In the genomic region with DNA sequence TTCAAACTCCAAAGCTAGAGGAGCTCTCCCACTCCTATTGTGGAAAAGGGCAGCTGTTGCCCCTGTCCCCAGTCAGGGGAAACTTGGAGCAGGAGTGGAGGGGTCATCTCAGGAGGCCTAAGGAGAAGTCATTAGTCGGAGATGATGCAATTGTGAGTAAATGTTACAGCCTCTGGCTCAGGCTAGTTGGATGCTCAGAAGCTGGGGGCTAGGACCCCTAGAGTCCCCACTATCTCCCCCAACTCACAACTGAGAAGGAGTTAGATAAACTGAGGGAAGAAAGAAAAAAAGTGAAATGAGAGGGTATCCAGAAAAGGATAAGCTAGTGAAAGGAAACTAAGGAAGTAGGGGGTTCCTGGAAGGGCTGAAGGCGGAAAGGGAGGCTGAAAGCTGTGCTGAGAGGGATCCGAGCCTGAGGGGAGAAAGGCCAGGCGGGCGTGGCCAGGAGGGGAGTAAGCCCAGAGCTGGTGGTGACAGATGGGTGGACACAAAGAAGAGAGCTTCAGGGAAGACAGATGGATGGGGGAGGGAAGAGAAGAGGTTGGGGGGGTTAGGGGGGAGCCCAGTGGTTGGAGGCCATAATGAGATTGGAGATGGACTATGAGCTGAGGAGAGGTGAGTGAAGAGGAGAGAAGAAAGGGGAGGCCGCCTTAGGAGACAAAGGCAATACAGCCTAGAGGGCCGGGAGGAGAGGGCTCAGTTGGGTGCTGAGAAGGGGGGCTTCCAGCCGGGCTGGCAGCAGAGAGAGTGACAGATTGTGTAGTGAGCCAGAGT, we compare ENCODE assay signal across 1 cellular context.
TF ChIP-seq lines count a peak whose summit lies in the region.

No MANE protein-coding gene starts in this region.

TF ChIP-seq in K562, 482 proteins besides CTCF, POLR2A, EP300 and RAD21 (continued from another document and continues in another):
- TF ChIP-seq, protein P1, sequence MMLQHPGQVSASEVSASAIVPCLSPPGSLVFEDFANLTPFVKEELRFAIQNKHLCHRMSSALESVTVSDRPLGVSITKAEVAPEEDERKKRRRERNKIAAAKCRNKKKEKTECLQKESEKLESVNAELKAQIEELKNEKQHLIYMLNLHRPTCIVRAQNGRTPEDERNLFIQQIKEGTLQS (IDR thresholded peaks at IDR 0.05): peak; percentile 99
- TF ChIP-seq, protein P1 (CRISPR knock-in tag; conservative IDR thresholded peaks at IDR 0.05): 0 out of 2 replicates have a peak, but pooled peaks have one; percentile 38
- peak; percentile 78; the same call in 1 of the 2 replicates for TF ChIP-seq ZBTB7A (IDR thresholded peaks at IDR 0.05; ENCODE audit: borderline replicate concordance, control insufficient read depth, low read depth, low read length)
- TF ChIP-seq, protein P2, sequence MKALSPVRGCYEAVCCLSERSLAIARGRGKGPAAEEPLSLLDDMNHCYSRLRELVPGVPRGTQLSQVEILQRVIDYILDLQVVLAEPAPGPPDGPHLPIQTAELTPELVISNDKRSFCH (CRISPR knock-in tag; IDR thresholded peaks at IDR 0.05): no peak
- TF ChIP-seq, protein P2 (tag; IDR thresholded peaks at IDR 0.05): peak; percentile 71; the same call in 1 of the 2 replicates
- no peak for TF ChIP-seq MEF2A (IDR thresholded peaks at IDR 0.05; ENCODE audit: control insufficient read depth, low read depth, low read length)
- TF ChIP-seq TAL1 (IDR thresholded peaks at IDR 0.05): peak; percentile 31; the same call in 1 of the 2 replicates
- TF ChIP-seq, protein P3, sequence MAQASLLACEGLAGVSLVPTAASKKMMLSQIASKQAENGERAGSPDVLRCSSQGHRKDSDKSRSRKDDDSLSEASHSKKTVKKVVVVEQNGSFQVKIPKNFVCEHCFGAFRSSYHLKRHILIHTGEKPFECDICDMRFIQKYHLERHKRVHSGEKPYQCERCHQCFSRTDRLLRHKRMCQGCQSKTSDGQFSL (CRISPR knock-in tag; IDR thresholded peaks at IDR 0.05): peak; percentile 86
- TF ChIP-seq, protein P3 (tag; IDR thresholded peaks at IDR 0.05): peak in 1 of 2 experiments; percentile 81; a peak in 2 of 4 replicates
- TF ChIP-seq ZNF668 (CRISPR knock-in tag; IDR thresholded peaks at IDR 0.05): no peak
- TF ChIP-seq TRIM28 (IDR thresholded peaks at IDR 0.05): peak; percentile 47; the same call in 1 of the 2 replicates
- TF ChIP-seq, protein P4, sequence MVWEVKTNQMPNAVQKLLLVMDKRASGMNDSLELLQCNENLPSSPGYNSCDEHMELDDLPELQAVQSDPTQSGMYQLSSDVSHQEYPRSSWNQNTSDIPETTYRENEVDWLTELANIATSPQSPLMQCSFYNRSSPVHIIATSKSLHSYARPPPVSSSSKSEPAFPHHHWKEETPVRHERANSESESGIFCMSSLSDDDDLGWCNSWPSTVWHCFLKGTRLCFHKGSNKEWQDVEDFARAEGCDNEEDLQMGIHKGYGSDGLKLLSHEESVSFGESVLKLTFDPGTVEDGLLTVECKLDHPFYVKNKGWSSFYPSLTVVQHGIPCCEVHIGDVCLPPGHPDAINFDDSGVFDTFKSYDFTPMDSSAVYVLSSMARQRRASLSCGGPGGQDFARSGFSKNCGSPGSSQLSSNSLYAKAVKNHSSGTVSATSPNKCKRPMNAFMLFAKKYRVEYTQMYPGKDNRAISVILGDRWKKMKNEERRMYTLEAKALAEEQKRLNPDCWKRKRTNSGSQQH (CRISPR knock-in tag; IDR thresholded peaks at IDR 0.05): 0 out of 2 replicates have a peak, but pooled peaks have one; percentile 7
- peak; percentile 69 for TF ChIP-seq FOSL1 (tag; conservative IDR thresholded peaks at IDR 0.05)
- TF ChIP-seq TFAM (CRISPR knock-in tag; conservative IDR thresholded peaks at IDR 0.05): no peak
- TF ChIP-seq BCL6 (CRISPR knock-in tag; IDR thresholded peaks at IDR 0.05): peak; percentile 17; the same call in 1 of the 2 replicates
- peak; percentile 89 for TF ChIP-seq EP400 (IDR thresholded peaks at IDR 0.05)
- TF ChIP-seq HIVEP1 (CRISPR knock-in tag; IDR thresholded peaks at IDR 0.05): peak; percentile 19; the same call in 1 of the 2 replicates
- no peak for TF ChIP-seq ZNF507 (tag; conservative IDR thresholded peaks at IDR 0.05)
- peak; percentile 35 for TF ChIP-seq GABPA (tag; conservative IDR thresholded peaks at IDR 0.05; ENCODE audit: low read depth)
- peak; percentile 64; the same call in 1 of the 2 replicates for TF ChIP-seq DDX20 (tag; IDR thresholded peaks at IDR 0.05; ENCODE audit: low read depth)
- TF ChIP-seq FOXA3 (CRISPR knock-in tag; conservative IDR thresholded peaks at IDR 0.05 in 1 of 2, IDR thresholded peaks at IDR 0.05 in 1 of 2): 0 out of 4 replicates have a peak, but pooled peaks of 1 of the 2 experiments have one; percentile 12
- TF ChIP-seq MYC (IDR thresholded peaks at IDR 0.05; ENCODE audit: low read depth, low read length): peak; percentile 69
- TF ChIP-seq MYC (CRISPR knock-in tag; IDR thresholded peaks at IDR 0.05; ENCODE audit: borderline replicate concordance, low read depth): peak; percentile 46; the same call in 1 of the 2 replicates
- no peak for TF ChIP-seq RFX1 (IDR thresholded peaks at IDR 0.05)
- TF ChIP-seq, protein P5, sequence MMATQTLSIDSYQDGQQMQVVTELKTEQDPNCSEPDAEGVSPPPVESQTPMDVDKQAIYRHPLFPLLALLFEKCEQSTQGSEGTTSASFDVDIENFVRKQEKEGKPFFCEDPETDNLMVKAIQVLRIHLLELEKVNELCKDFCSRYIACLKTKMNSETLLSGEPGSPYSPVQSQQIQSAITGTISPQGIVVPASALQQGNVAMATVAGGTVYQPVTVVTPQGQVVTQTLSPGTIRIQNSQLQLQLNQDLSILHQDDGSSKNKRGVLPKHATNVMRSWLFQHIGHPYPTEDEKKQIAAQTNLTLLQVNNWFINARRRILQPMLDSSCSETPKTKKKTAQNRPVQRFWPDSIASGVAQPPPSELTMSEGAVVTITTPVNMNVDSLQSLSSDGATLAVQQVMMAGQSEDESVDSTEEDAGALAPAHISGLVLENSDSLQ (IDR thresholded peaks at IDR 0.05): peak; percentile 85
- TF ChIP-seq ZNF239 (CRISPR knock-in tag; IDR thresholded peaks at IDR 0.05): peak; percentile 56; the same call in 1 of the 2 replicates
- TF ChIP-seq SMC3 (conservative IDR thresholded peaks at IDR 0.05; ENCODE audit: insufficient read depth, low read depth, low read length): no peak
- TF ChIP-seq NFATC3 (IDR thresholded peaks at IDR 0.05): peak; percentile 71; the same call in 1 of the 2 replicates
- no peak for TF ChIP-seq MYBL2 (IDR thresholded peaks at IDR 0.05; ENCODE audit: low read depth)
- TF ChIP-seq MYBL2 (CRISPR knock-in tag; IDR thresholded peaks at IDR 0.05; ENCODE audit: borderline replicate concordance): no peak
- TF ChIP-seq, protein P6, sequence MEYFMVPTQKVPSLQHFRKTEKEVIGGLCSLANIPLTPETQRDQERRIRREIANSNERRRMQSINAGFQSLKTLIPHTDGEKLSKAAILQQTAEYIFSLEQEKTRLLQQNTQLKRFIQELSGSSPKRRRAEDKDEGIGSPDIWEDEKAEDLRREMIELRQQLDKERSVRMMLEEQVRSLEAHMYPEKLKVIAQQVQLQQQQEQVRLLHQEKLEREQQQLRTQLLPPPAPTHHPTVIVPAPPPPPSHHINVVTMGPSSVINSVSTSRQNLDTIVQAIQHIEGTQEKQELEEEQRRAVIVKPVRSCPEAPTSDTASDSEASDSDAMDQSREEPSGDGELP (CRISPR knock-in tag; IDR thresholded peaks at IDR 0.05; ENCODE audit: borderline replicate concordance): peak; percentile 45; the same call in 1 of the 2 replicates
- TF ChIP-seq SIRT6 (IDR thresholded peaks at IDR 0.05; ENCODE audit: low read depth, low read length): no peak
- no peak for TF ChIP-seq ZNF75A (CRISPR knock-in tag; IDR thresholded peaks at IDR 0.05)
- peak; percentile 38; the same call in 1 of the 2 replicates for TF ChIP-seq BRD4 (IDR thresholded peaks at IDR 0.05)
- TF ChIP-seq, protein P7, sequence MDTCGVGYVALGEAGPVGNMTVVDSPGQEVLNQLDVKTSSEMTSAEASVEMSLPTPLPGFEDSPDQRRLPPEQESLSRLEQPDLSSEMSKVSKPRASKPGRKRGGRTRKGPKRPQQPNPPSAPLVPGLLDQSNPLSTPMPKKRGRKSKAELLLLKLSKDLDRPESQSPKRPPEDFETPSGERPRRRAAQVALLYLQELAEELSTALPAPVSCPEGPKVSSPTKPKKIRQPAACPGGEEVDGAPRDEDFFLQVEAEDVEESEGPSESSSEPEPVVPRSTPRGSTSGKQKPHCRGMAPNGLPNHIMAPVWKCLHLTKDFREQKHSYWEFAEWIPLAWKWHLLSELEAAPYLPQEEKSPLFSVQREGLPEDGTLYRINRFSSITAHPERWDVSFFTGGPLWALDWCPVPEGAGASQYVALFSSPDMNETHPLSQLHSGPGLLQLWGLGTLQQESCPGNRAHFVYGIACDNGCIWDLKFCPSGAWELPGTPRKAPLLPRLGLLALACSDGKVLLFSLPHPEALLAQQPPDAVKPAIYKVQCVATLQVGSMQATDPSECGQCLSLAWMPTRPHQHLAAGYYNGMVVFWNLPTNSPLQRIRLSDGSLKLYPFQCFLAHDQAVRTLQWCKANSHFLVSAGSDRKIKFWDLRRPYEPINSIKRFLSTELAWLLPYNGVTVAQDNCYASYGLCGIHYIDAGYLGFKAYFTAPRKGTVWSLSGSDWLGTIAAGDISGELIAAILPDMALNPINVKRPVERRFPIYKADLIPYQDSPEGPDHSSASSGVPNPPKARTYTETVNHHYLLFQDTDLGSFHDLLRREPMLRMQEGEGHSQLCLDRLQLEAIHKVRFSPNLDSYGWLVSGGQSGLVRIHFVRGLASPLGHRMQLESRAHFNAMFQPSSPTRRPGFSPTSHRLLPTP (IDR thresholded peaks at IDR 0.05; ENCODE audit: borderline replicate concordance, extremely low read depth, insufficient read length): no peak
- no peak for TF ChIP-seq ZNF41 (CRISPR knock-in tag; conservative IDR thresholded peaks at IDR 0.05)
- TF ChIP-seq YY1 (IDR thresholded peaks at IDR 0.05; ENCODE audit: borderline replicate concordance in 1 of 3, control insufficient read depth in 1 of 3, extremely low read depth in 1 of 3, insufficient read depth in 3 of 3, insufficient read length in 1 of 3, insufficient replicate concordance in 2 of 3, low read depth in 1 of 3, low read length in 2 of 3): peak in 1 of 3 experiments; percentile 24
- peak; percentile 10 for TF ChIP-seq NEUROD1 (IDR thresholded peaks at IDR 0.05; ENCODE audit: borderline replicate concordance, low read depth, low read length, partially characterized antibody)
- peak; percentile 94 for TF ChIP-seq ZSCAN32 (CRISPR knock-in tag; IDR thresholded peaks at IDR 0.05)
- TF ChIP-seq SMAD3 (CRISPR knock-in tag; conservative IDR thresholded peaks at IDR 0.05): peak; percentile 77
- TF ChIP-seq ZC3H4 (CRISPR knock-in tag; IDR thresholded peaks at IDR 0.05; ENCODE audit: borderline replicate concordance): no peak
- peak; percentile 25; the same call in 1 of the 2 replicates for TF ChIP-seq TOE1 (IDR thresholded peaks at IDR 0.05; ENCODE audit: borderline replicate concordance)
- TF ChIP-seq TOE1 (CRISPR knock-in tag; IDR thresholded peaks at IDR 0.05; ENCODE audit: borderline replicate concordance, low read depth): no peak
- TF ChIP-seq, protein P8, sequence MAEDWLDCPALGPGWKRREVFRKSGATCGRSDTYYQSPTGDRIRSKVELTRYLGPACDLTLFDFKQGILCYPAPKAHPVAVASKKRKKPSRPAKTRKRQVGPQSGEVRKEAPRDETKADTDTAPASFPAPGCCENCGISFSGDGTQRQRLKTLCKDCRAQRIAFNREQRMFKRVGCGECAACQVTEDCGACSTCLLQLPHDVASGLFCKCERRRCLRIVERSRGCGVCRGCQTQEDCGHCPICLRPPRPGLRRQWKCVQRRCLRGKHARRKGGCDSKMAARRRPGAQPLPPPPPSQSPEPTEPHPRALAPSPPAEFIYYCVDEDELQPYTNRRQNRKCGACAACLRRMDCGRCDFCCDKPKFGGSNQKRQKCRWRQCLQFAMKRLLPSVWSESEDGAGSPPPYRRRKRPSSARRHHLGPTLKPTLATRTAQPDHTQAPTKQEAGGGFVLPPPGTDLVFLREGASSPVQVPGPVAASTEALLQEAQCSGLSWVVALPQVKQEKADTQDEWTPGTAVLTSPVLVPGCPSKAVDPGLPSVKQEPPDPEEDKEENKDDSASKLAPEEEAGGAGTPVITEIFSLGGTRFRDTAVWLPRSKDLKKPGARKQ (CRISPR knock-in tag; IDR thresholded peaks at IDR 0.05): no peak
- TF ChIP-seq CEBPG (CRISPR knock-in tag; IDR thresholded peaks at IDR 0.05): peak; percentile 99
- peak; percentile 97 to 100 for TF ChIP-seq CEBPG (tag; conservative IDR thresholded peaks at IDR 0.05 in 1 of 2, IDR thresholded peaks at IDR 0.05 in 1 of 2)
- TF ChIP-seq ZC3H8 (IDR thresholded peaks at IDR 0.05): no peak
- TF ChIP-seq L3MBTL2 (IDR thresholded peaks at IDR 0.05): 0 out of 2 replicates have a peak, but pooled peaks have one; percentile 34
- no peak for TF ChIP-seq COPS2 (conservative IDR thresholded peaks at IDR 0.05)
- TF ChIP-seq, protein P9, sequence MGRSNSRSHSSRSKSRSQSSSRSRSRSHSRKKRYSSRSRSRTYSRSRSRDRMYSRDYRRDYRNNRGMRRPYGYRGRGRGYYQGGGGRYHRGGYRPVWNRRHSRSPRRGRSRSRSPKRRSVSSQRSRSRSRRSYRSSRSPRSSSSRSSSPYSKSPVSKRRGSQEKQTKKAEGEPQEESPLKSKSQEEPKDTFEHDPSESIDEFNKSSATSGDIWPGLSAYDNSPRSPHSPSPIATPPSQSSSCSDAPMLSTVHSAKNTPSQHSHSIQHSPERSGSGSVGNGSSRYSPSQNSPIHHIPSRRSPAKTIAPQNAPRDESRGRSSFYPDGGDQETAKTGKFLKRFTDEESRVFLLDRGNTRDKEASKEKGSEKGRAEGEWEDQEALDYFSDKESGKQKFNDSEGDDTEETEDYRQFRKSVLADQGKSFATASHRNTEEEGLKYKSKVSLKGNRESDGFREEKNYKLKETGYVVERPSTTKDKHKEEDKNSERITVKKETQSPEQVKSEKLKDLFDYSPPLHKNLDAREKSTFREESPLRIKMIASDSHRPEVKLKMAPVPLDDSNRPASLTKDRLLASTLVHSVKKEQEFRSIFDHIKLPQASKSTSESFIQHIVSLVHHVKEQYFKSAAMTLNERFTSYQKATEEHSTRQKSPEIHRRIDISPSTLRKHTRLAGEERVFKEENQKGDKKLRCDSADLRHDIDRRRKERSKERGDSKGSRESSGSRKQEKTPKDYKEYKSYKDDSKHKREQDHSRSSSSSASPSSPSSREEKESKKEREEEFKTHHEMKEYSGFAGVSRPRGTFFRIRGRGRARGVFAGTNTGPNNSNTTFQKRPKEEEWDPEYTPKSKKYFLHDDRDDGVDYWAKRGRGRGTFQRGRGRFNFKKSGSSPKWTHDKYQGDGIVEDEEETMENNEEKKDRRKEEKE (IDR thresholded peaks at IDR 0.05; ENCODE audit: borderline replicate concordance in 1 of 2, control insufficient read depth in 1 of 2, low read depth in 2 of 2, low read length in 1 of 2): no peak
- no peak for TF ChIP-seq PHF20 (IDR thresholded peaks at IDR 0.05; ENCODE audit: partially characterized antibody)
- 0 out of 2 replicates have a peak, but pooled peaks have one; percentile 27 for TF ChIP-seq ESRRA (IDR thresholded peaks at IDR 0.05; ENCODE audit: borderline replicate concordance, low read depth)
- TF ChIP-seq BRF1 (IDR thresholded peaks at IDR 0.05; ENCODE audit: borderline replicate concordance, extremely low read depth, insufficient read length): no peak
